In the genomic region with DNA sequence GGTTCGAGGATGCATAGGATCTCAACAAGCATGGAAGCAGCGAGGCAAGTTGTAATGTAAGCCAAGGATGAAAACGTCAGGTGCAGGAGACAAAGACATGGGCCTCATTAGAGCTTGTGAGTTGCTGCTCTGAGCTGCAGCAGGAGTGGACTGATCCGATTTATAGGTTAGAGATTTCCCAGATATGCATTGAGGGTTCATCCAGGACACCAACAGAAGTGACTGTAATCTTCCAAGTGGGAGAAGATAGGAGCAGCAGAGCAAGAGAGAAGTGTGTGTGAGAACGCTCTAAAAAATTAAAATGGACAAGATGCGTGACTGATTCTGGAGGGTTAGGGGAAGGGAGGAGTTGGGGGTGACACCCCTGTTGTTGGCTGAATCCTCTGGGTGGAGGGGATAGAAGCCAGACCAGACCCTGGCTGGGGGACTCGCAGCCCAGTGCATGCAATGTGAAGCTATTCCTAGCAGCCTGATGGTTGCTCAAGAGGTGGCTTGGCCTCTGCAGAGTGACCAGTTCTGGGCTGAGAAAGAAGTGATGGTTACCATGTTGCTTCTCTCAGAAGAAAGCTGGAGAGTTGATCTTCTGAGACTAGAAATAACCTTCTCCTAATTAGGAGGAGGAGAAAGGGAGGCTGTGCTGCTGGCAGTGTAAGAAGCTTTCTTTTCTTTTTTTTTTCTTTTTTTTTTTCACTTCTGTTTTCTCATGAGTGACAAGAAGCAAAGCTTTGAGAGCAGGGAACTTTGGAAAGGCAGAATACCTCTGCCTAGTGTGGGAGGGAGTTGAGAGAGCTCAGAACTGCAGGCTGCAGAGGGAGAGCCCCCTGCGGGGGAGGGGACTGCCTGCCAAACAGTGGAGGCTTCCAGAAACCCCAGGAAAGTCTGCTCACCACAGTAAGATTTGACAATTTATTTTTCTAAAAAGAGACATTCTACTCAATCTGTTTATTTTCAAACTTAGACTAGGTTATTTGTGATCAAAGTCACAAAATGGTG, we compare ENCODE assay signal across 1 cellular context.
TF ChIP-seq lines count a peak whose summit lies in the region.

No MANE protein-coding gene starts in this region.

TF ChIP-seq in SK-N-SH, 30 proteins besides CTCF, POLR2A, EP300 and RAD21 (continued from another document):
- TF ChIP-seq ZBTB33 (IDR thresholded peaks at IDR 0.05; ENCODE audit: borderline replicate concordance, low read depth) (no peak), PBX3 (IDR thresholded peaks at IDR 0.05) (no peak), JUND (IDR thresholded peaks at IDR 0.05) (no peak), SIN3A (IDR thresholded peaks at IDR 0.05; ENCODE audit: borderline replicate concordance, low read depth, low read length) (no peak), YY1 (IDR thresholded peaks at IDR 0.05; ENCODE audit: low read depth) (no peak), ELF1 (IDR thresholded peaks at IDR 0.05) (no peak)
